In genomic region chr22:42972592-42973535, GRCh38 we compare ENCODE assay signal across 1 cellular context.
TF ChIP-seq lines count a peak whose summit lies in the region.

No MANE protein-coding gene starts in this region.

TF ChIP-seq in HepG2, 621 proteins besides CTCF, POLR2A, EP300 and RAD21 (continued from another document):
- TF ChIP-seq ARID5B (CRISPR knock-in tag; IDR thresholded peaks at IDR 0.05) (0 out of 2 replicates have a peak, but pooled peaks have one; percentile 23), CHCHD3 (CRISPR knock-in tag; IDR thresholded peaks at IDR 0.05) (no peak), RCOR2 (CRISPR knock-in tag; IDR thresholded peaks at IDR 0.05) (no peak), PTBP1 (IDR thresholded peaks at IDR 0.05; ENCODE audit: low read depth, low read length, poor library complexity, severe bottlenecking) (no peak), FOXA3 (CRISPR knock-in tag; IDR thresholded peaks at IDR 0.05) (peak; percentile 83), NR3C1 (CRISPR knock-in tag; IDR thresholded peaks at IDR 0.05) (no peak), NR2F2 (IDR thresholded peaks at IDR 0.05; ENCODE audit: borderline replicate concordance, low read depth) (no peak), JARID2 (CRISPR knock-in tag; IDR thresholded peaks at IDR 0.05; ENCODE audit: insufficient replicate concordance) (no peak), ZNF335 (CRISPR knock-in tag; IDR thresholded peaks at IDR 0.05) (no peak), FOXA1 (IDR thresholded peaks at IDR 0.05) (no peak), FOXA1 (CRISPR knock-in tag; IDR thresholded peaks at IDR 0.05) (peak; percentile 42; the same call in 1 of the 2 replicates), ZBTB44 (CRISPR knock-in tag; IDR thresholded peaks at IDR 0.05) (no peak), PCBP1 (IDR thresholded peaks at IDR 0.05; ENCODE audit: borderline replicate concordance, low read depth, low read length) (no peak), RARA (CRISPR knock-in tag; IDR thresholded peaks at IDR 0.05) (0 out of 2 replicates have a peak, but pooled peaks have one; percentile 22), RXRB (CRISPR knock-in tag; IDR thresholded peaks at IDR 0.05; ENCODE audit: borderline replicate concordance) (0 out of 2 replicates have a peak, but pooled peaks have one; percentile 19), FOXP1 (IDR thresholded peaks at IDR 0.05) (no peak), FOXP1 (CRISPR knock-in tag; IDR thresholded peaks at IDR 0.05) (peak; percentile 40; the same call in 1 of the 2 replicates), ELF3 (CRISPR knock-in tag; IDR thresholded peaks at IDR 0.05) (peak; percentile 65; the same call in 1 of the 2 replicates), SAP130 (CRISPR knock-in tag; IDR thresholded peaks at IDR 0.05; ENCODE audit: low read depth) (0 out of 2 replicates have a peak, but pooled peaks have one; percentile 29), GATAD2A (CRISPR knock-in tag; IDR thresholded peaks at IDR 0.05) (peak; percentile 38; the same call in 1 of the 2 replicates), SP5 (CRISPR knock-in tag; IDR thresholded peaks at IDR 0.05; ENCODE audit: borderline replicate concordance, low read depth) (no peak), KDM6A (CRISPR knock-in tag; IDR thresholded peaks at IDR 0.05; ENCODE audit: low read depth) (no peak), ZSCAN22 (CRISPR knock-in tag; IDR thresholded peaks at IDR 0.05) (no peak), BORCS8-MEF2B (CRISPR knock-in tag; IDR thresholded peaks at IDR 0.05) (no peak), MEF2D (CRISPR knock-in tag; IDR thresholded peaks at IDR 0.05) (no peak), FOXK1 (CRISPR knock-in tag; IDR thresholded peaks at IDR 0.05; ENCODE audit: borderline replicate concordance, low read depth) (peak; percentile 63; the same call in 1 of the 2 replicates), ISX (CRISPR knock-in tag; conservative IDR thresholded peaks at IDR 0.05) (no peak), ZNF782 (CRISPR knock-in tag; IDR thresholded peaks at IDR 0.05; ENCODE audit: borderline replicate concordance) (no peak), IKZF1 (IDR thresholded peaks at IDR 0.05) (no peak), ZNF383 (CRISPR knock-in tag; IDR thresholded peaks at IDR 0.05; ENCODE audit: borderline replicate concordance) (no peak), CEBPG (CRISPR knock-in tag; IDR thresholded peaks at IDR 0.05) (peak; percentile 68), ZNF740 (CRISPR knock-in tag; IDR thresholded peaks at IDR 0.05) (no peak), ISL2 (CRISPR knock-in tag; IDR thresholded peaks at IDR 0.05) (no peak), ZBTB43 (CRISPR knock-in tag; conservative IDR thresholded peaks at IDR 0.05) (no peak), ZNF891 (CRISPR knock-in tag; IDR thresholded peaks at IDR 0.05) (no peak), MED8 (CRISPR knock-in tag; IDR thresholded peaks at IDR 0.05; ENCODE audit: insufficient replicate concordance) (no peak), ZNF256 (CRISPR knock-in tag; conservative IDR thresholded peaks at IDR 0.05) (no peak), ZSCAN30 (CRISPR knock-in tag; IDR thresholded peaks at IDR 0.05) (no peak), TBL1XR1 (IDR thresholded peaks at IDR 0.05; ENCODE audit: borderline replicate concordance, low read length, partially characterized antibody) (no peak), SRSF1 (optimal IDR thresholded peaks at IDR 0.05; ENCODE audit: low read depth, low read length) (no peak), ZBTB14 (CRISPR knock-in tag; IDR thresholded peaks at IDR 0.05) (no peak), POGK (CRISPR knock-in tag; conservative IDR thresholded peaks at IDR 0.05) (no peak)
